Comparison of ENCODE assay signal across 11 cellular contexts in genomic region chr12:12684375-12685106, GRCh38. TPM values are rescaled to one million over a fixed set of nuclear protein-coding genes. Genes with fewer than 3 reads are reported as not detected.
DNase-seq lines count a peak whose midpoint lies in the region; ATAC-seq and TF ChIP-seq lines count a peak whose summit lies in the region.
"Had no signal": no experiment of that assay in that cellular context is flagged by ENCODE, and none has a peak within 500 bp of the region (broad histone marks: within the 10 kb centered on the region; RNA-seq: fewer than 3 reads in every experiment).

No MANE protein-coding gene starts in this region.

- no peak overlapping the region for H3K4me3 Mint-ChIP-seq in activated CD8-positive, alpha-beta memory T cell treated with anti-CD3 and anti-CD28 coated beads, Interleukin-2, amount 10 ng/mL, durations not matched to agents 7 days and 5 days
- H3K4me3 Mint-ChIP-seq: T-cell had no signal

- DNase-seq in activated CD8-positive, alpha-beta memory T cell treated with anti-CD3 and anti-CD28 coated beads, Interleukin-2, amount 10 ng/mL, durations not matched to agents 7 days and 5 days = peak; percentile 54
- DNase-seq in activated CD8-positive, alpha-beta memory T cell treated with anti-CD3 and anti-CD28 coated beads, Interleukin-2, amount 50 U/mL, for 4 hours = no peak
- DNase-seq in NCI-H510A treated with DMSO at 0.1 percent for 48 hours (lab: John Stamatoyannopoulos, UW) (peak; percentile 26), dorsolateral prefrontal cortex (peak in 9 of 10 donors; percentile 58 to 90 (median 75)), ovary (no peak), ascending aorta (ENCODE audit: low spot score in 2 of 2) (no peak)

- H3K27ac Mint-ChIP-seq in activated CD8-positive, alpha-beta memory T cell treated with anti-CD3 and anti-CD28 coated beads, Interleukin-2, amount 10 ng/mL, durations not matched to agents 7 days and 5 days = no peak overlapping the region
- H3K27ac Mint-ChIP-seq: T-cell had no signal

- no peaks in the 10 kb centered on the region for H3K9me3 Mint-ChIP-seq in activated CD8-positive, alpha-beta memory T cell treated with anti-CD3 and anti-CD28 coated beads, Interleukin-2, amount 10 ng/mL, durations not matched to agents 7 days and 5 days (ENCODE audit: low read depth)
- H3K9me3 Mint-ChIP-seq: T-cell had no signal

- peak overlapping the region; percentile 44 for H2AFZ ChIP-seq in neuron (ENCODE audit: low read depth, low read length)

- peak overlapping the region; percentile 34 to 84 (median 62) for H3K4me3 ChIP-seq in dorsolateral prefrontal cortex
- peak overlapping the region; percentile 92 for H3K4me3 ChIP-seq in neuron (ENCODE audit: low read length)
- H3K4me3 ChIP-seq in ovary = no peak overlapping the region
- no peak overlapping the region for H3K4me3 ChIP-seq in ascending aorta
- H3K4me3 ChIP-seq: BLaER1, psoas muscle had no signal

- H3K27me3 ChIP-seq in dorsolateral prefrontal cortex = no peaks in the 10 kb centered on the region
- no peaks in the 10 kb centered on the region for H3K27me3 ChIP-seq in neuron (ENCODE audit: insufficient read depth, low read length)
- no peaks in the 10 kb centered on the region for H3K27me3 ChIP-seq in ovary
- H3K27me3 ChIP-seq in ascending aorta = no peaks in the 10 kb centered on the region
- H3K27me3 ChIP-seq: BLaER1 had no signal

- WGBS in ovary, 3 donors = 1 to 3% (median 2%) methylated on average over 5 of the region's 5 CpGs

- intact Hi-C loops in dorsolateral prefrontal cortex (cut with DNase I) = no loop called here
- intact Hi-C loops in ovary (cut with DNase I) = no loop called here
- intact Hi-C loops in ascending aorta (cut with DNase I) = no loop called here

- H3K9me3 ChIP-seq in neuron (ENCODE audit: low read length) (no peaks in the 10 kb centered on the region), ovary (no peaks in the 10 kb centered on the region), ascending aorta (no peaks in the 10 kb centered on the region)
- H3K9me3 ChIP-seq: BLaER1, psoas muscle had no signal

- CTCF ChIA-PET in activated CD8-positive, alpha-beta memory T cell treated with anti-CD3 and anti-CD28 coated beads, Interleukin-2, amount 10 ng/mL, durations not matched to agents 7 days and 5 days (lab: Charles Lee) = no interaction called here

- H3K27me3 Mint-ChIP-seq in activated CD8-positive, alpha-beta memory T cell treated with anti-CD3 and anti-CD28 coated beads, Interleukin-2, amount 10 ng/mL, durations not matched to agents 7 days and 5 days = no peaks in the 10 kb centered on the region
- H3K27me3 Mint-ChIP-seq: T-cell had no signal

- peaks cover 42% of the 10 kb centered on the region for H3K4me1 ChIP-seq in neuron (ENCODE audit: insufficient read depth, low read length)
- H3K4me1 ChIP-seq in ovary (ENCODE audit: insufficient read depth) = no peaks in the 10 kb centered on the region
- no peaks in the 10 kb centered on the region for H3K4me1 ChIP-seq in ascending aorta
- H3K4me1 ChIP-seq: BLaER1, psoas muscle had no signal

- no peak for TF ChIP-seq POLR2A in ovary (IDR thresholded peaks at IDR 0.05)

- TF ChIP-seq CTCF in dorsolateral prefrontal cortex (IDR thresholded peaks at IDR 0.05 in 54 of 56, conservative IDR thresholded peaks at IDR 0.05 in 2 of 56; ENCODE audit: low read depth in 1 of 56, partially characterized antibody in 56 of 56) = no peak
- TF ChIP-seq CTCF in ovary (IDR thresholded peaks at IDR 0.05) = no peak
- TF ChIP-seq CTCF in ascending aorta (IDR thresholded peaks at IDR 0.05) = no peak

- peak; percentile 33 for ATAC-seq in activated CD8-positive, alpha-beta memory T cell treated with anti-CD3 and anti-CD28 coated beads, Interleukin-2, amount 10 ng/mL, durations not matched to agents 7 days and 5 days
- no peak for ATAC-seq in GM21786 (IDR thresholded peaks at IDR 0.05; ENCODE audit: unreplicated experiment)
- ATAC-seq: psoas muscle, T-cell had no signal

- peak overlapping the region in 58 of 59 donors; percentile 7 to 94 (median 85) for H3K27ac ChIP-seq in dorsolateral prefrontal cortex
- no peak overlapping the region for H3K27ac ChIP-seq in ovary
- H3K27ac ChIP-seq in ascending aorta = no peak overlapping the region
- H3K27ac ChIP-seq: BLaER1, psoas muscle had no signal

- no peak for TF ChIP-seq EP300 in ovary (IDR thresholded peaks at IDR 0.05)

- no peaks in the 10 kb centered on the region for H3K4me1 Mint-ChIP-seq in activated CD8-positive, alpha-beta memory T cell treated with anti-CD3 and anti-CD28 coated beads, Interleukin-2, amount 10 ng/mL, durations not matched to agents 7 days and 5 days

- H3K36me3 ChIP-seq in neuron (ENCODE audit: insufficient read depth, low read length) (peaks cover 8% of the 10 kb centered on the region), ovary (no peaks in the 10 kb centered on the region), ascending aorta (no peaks in the 10 kb centered on the region)
- H3K36me3 ChIP-seq: BLaER1 had no signal

- peaks cover 20% of the 10 kb centered on the region for H3K36me3 Mint-ChIP-seq in activated CD8-positive, alpha-beta memory T cell treated with anti-CD3 and anti-CD28 coated beads, Interleukin-2, amount 10 ng/mL, durations not matched to agents 7 days and 5 days

RNA-seq across cellular contexts. Expression of gene GPR19, which starts 11.4 kb away (rescaled TPM):
- total RNA-seq in activated CD8-positive, alpha-beta memory T cell treated with anti-CD3 and anti-CD28 coated beads, Interleukin-2, amount 10 ng/mL, durations not matched to agents 7 days and 5 days = 10 to 100 TPM; 15.1 to 16.8 TPM
- total RNA-seq in dorsolateral prefrontal cortex (10 to 100 TPM in 109 of 120 experiments, 1 to 10 TPM in 11; 5.0 to 21.8 (median 13.1) TPM), ovary (under 1 TPM in 2 of 7 donors, not detected in 5; 0.35 to 0.38 TPM), ascending aorta (not detected)
- under 1 TPM; 0.06 to 0.13 TPM for polyA plus RNA-seq in ovary
- total RNA-seq: psoas muscle had no signal

RNA-seq across cellular contexts. Expression of gene CDKN1B, which starts 32.6 kb away (rescaled TPM):
- 100 to 1,000 TPM in 1 of 2 experiments, 10 to 100 TPM in 1; 99.2 to 105 TPM for total RNA-seq in activated CD8-positive, alpha-beta memory T cell treated with anti-CD3 and anti-CD28 coated beads, Interleukin-2, amount 10 ng/mL, durations not matched to agents 7 days and 5 days
- total RNA-seq in dorsolateral prefrontal cortex (100 to 1,000 TPM in 21 of 120 experiments, 10 to 100 TPM in 99; 58.4 to 148 (median 88.8) TPM), ovary (10 to 100 TPM; 54.3 to 90.2 (median 76.8) TPM), ascending aorta (65.1 TPM)
- 10 to 100 TPM; 73.5 to 74.2 TPM for polyA plus RNA-seq in ovary

Comparison
In these comparisons a context has a peak if more than half of its experiments do, and no peak if none do; other contexts are left out.
1. DNase-seq: peak in activated CD8-positive, alpha-beta memory T cell treated with anti-CD3 and anti-CD28 coated beads, Interleukin-2, amount 10 ng/mL, durations not matched to agents 7 days and 5 days (single experiment), NCI-H510A treated with DMSO at 0.1 percent for 48 hours (single experiment) and dorsolateral prefrontal cortex (9 of 10); none in activated CD8-positive, alpha-beta memory T cell treated with anti-CD3 and anti-CD28 coated beads, Interleukin-2, amount 50 U/mL, for 4 hours (single experiment), ovary (0 of 5) and ascending aorta (0 of 2).
2. H3K27ac ChIP-seq: peak in dorsolateral prefrontal cortex (58 of 59); none in ovary (0 of 2) and ascending aorta (0 of 2).
3. H3K4me3 ChIP-seq: peak in dorsolateral prefrontal cortex (59 of 59) and neuron (single experiment); none in ovary (single experiment) and ascending aorta (0 of 2).